In genomic region chr5:140664353-140665119, GRCh38 we compare ENCODE assay signal across 8 cellular contexts. TPM values are rescaled to one million over a fixed set of nuclear protein-coding genes. Genes with fewer than 3 reads are reported as not detected.
A peak's percentile ranks its signal among the peaks of the same experiment; 100 is the strongest.
DNase-seq lines count a peak whose midpoint lies in the region; ATAC-seq, FAIRE-seq and TF ChIP-seq lines count a peak whose summit lies in the region.

Gene WDR55, plus strand, starts transcription at chr5:140664904. Its CDS starts 9 bp downstream, at chr5:140664913.

- WGBS in esophagus squamous epithelium, 2 donors: 0% methylated on average over 11 to 22 of the region's 54 CpGs

- H3K27ac ChIP-seq in esophagus squamous epithelium: peak within 1 kb of the TSS; percentile 89 to 99 (median 94)

- DNase-seq in DMS53 treated with DMSO at 0.1 percent for 48 hours (lab: John Stamatoyannopoulos, UW; ENCODE audit: unreplicated experiment) (peak; percentile 94), KG1 (lab: John Stamatoyannopoulos, UW) (peak; percentile 57), RCC 7860 (ENCODE audit: low spot score) (peak; percentile 87), activated T-helper 1 cell treated with Interleukin-2 at 50 U/mL for 16 hours (ENCODE audit: low read depth) (peak; percentile 94), esophagus squamous epithelium (lab: John Stamatoyannopoulos, UW) (peak; percentile 83), myocyte (ENCODE audit: low read depth) (peak; percentile 97)
- DNase-seq in stimulated activated CD8-positive, alpha-beta memory T cell treated with anti-CD3 and anti-CD28 coated beads, Interleukin-7, amount 100 ng/mL, for 48 hours (ENCODE audit: extremely low read depth in 1 of 2, low read depth in 1 of 2): peak; percentile 93 to 97

- ATAC-seq in GM21723 (IDR thresholded peaks at IDR 0.05; ENCODE audit: unreplicated experiment): peak; percentile 97

- H3K27me3 ChIP-seq in esophagus squamous epithelium: no peaks in the 10 kb centered on the region

- TF ChIP-seq CTCF in esophagus squamous epithelium (IDR thresholded peaks at IDR 0.05): no peak

- peaks cover 12 to 34% (median 16%) of the 10 kb centered on the region in 3 donors for H3K4me1 ChIP-seq in esophagus squamous epithelium

- H3K4me3 ChIP-seq in esophagus squamous epithelium: peak within 1 kb of the TSS; percentile 62 to 96 (median 90)

- no peaks in the 10 kb centered on the region for H3K9me3 ChIP-seq in esophagus squamous epithelium

- TF ChIP-seq POLR2A in esophagus squamous epithelium (IDR thresholded peaks at IDR 0.05): peak in 3 of 4 donors; percentile 56 to 83 (median 64)

- FAIRE-seq in RCC 7860 (lab: Jason Lieb, UNC): peak; percentile 71

- intact Hi-C loops in esophagus squamous epithelium (cut with DNase I): no loop called here

- H3K36me3 ChIP-seq in esophagus squamous epithelium: peaks cover 12 to 71% (median 35%) of the 10 kb centered on the region in 3 donors

RNA-seq across cellular contexts. Expression of gene WDR55, which starts in this region (rescaled TPM):
- total RNA-seq in esophagus squamous epithelium: 10 to 100 TPM; 24.2 to 29.5 (median 25.4) TPM
- 20.5 and 20.6 TPM in 2 replicates for total RNA-seq in myocyte
- polyA plus RNA-seq in myocyte (2012): 27.9 TPM

Comparison
In these comparisons a context has a peak if more than half of its experiments do, and no peak if none do; other contexts are left out.
1. Peak in every context shown above with its lines: DNase-seq, ATAC-seq, H3K4me3 ChIP-seq and H3K27ac ChIP-seq.